ENCODE assay signal across 20 cellular contexts in genomic region chr14:101495284-101495683, GRCh38.
"Had no signal": no experiment of that assay in that cellular context is flagged by ENCODE, and none has a peak within 500 bp of the region (broad histone marks: within the 10 kb centered on the region; RNA-seq: fewer than 3 reads in every experiment).

No MANE protein-coding gene starts in this region.

- H3K9me3 ChIP-seq: pancreas had no signal

- DNase-seq: activated CD4-positive, alpha-beta memory T cell treated with anti-CD3 and anti-CD28 coated beads for 36 hours; activated CD4-positive, alpha-beta T cell treated with anti-CD3 and anti-CD28 coated beads for 36 hours; activated naive CD4-positive, alpha-beta T cell treated with anti-CD3 and anti-CD28 coated beads for 36 hours; activated T-cell treated with anti-CD3 and anti-CD28 coated beads, Interleukin-2, amount 50 U/mL, for 1 hour; central memory CD4-positive, alpha-beta T cell; erythroblast; natural killer cell; stimulated activated CD4-positive, alpha-beta T cell treated with anti-CD3 and anti-CD28 coated beads, Interleukin-12 subunit alpha, Interleukin-12 subunit beta, amount 100 ng/mL, for 4 hours; stimulated activated CD4-positive, alpha-beta T cell treated with anti-CD3 and anti-CD28 coated beads, Interleukin-1b, Interleukin-23, amount 100 ng/mL, for 48 hours; stimulated activated CD8-positive, alpha-beta memory T cell treated with anti-CD3 and anti-CD28 coated beads, Interleukin-4, amount 100 ng/mL, for 48 hours; stimulated activated naive CD4-positive, alpha-beta T cell; substantia nigra; T-helper 17 cell; trophoblast cell had no signal

- H3K36me3 ChIP-seq: pancreas, WERI-Rb-1 had no signal

- H3K4me3 ChIP-seq: lung, pancreas had no signal

- H3K27me3 ChIP-seq: pancreas had no signal

- H3K27ac ChIP-seq: pancreas, WERI-Rb-1 had no signal

- FAIRE-seq: colon, pancreas had no signal

- ATAC-seq: activated CD4-positive, alpha-beta T cell treated with anti-CD3 and anti-CD28 coated beads for 36 hours; activated T-helper 17 cell treated with anti-CD3 and anti-CD28 coated beads, Interleukin-2, amount 50 U/mL, for 72 hours; left cardiac atrium; natural killer cell; T-helper 17 cell had no signal
